1 cellular context compared by ENCODE assay signal in the genomic region with DNA sequence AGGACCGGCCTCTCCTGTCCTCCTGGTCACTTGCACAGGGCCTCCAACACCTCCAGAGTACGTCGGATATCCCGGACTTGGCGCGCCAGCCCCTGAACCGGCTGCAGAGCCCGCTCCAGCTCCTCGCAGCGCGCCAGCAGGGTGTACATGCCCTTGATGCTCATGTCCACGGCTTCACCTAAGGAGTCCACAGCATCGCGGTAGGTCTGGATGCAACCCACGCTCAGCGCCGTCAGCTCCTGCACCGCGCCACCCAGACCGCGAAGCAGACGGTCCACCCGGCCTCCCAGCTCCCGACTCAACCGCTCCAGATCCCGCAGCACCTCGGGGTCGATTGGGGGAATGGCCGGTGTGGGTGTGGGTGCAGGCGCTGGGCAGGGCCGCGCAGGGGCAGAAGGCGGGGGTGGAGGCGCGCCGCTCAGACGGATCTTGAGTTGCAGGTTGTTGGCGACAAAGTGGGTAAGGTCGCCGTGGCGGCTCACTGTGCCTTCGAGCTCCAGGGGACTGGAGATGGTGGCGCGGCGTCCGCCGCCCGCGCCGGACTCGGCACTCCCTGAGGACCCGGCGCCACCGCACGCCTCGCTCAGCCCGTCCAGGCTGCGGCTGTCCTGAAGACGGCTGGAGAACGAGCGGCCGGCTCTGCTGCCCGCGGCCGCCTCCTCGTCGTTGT.
A peak's percentile ranks its signal among the peaks of the same experiment; 100 is the strongest.
TF ChIP-seq lines count a peak whose summit lies in the region.

No MANE protein-coding gene starts in this region.

TF ChIP-seq in HepG2, 621 proteins besides CTCF, POLR2A, EP300 and RAD21 (continued from another document and continues in another):
- TF ChIP-seq, protein P1, sequence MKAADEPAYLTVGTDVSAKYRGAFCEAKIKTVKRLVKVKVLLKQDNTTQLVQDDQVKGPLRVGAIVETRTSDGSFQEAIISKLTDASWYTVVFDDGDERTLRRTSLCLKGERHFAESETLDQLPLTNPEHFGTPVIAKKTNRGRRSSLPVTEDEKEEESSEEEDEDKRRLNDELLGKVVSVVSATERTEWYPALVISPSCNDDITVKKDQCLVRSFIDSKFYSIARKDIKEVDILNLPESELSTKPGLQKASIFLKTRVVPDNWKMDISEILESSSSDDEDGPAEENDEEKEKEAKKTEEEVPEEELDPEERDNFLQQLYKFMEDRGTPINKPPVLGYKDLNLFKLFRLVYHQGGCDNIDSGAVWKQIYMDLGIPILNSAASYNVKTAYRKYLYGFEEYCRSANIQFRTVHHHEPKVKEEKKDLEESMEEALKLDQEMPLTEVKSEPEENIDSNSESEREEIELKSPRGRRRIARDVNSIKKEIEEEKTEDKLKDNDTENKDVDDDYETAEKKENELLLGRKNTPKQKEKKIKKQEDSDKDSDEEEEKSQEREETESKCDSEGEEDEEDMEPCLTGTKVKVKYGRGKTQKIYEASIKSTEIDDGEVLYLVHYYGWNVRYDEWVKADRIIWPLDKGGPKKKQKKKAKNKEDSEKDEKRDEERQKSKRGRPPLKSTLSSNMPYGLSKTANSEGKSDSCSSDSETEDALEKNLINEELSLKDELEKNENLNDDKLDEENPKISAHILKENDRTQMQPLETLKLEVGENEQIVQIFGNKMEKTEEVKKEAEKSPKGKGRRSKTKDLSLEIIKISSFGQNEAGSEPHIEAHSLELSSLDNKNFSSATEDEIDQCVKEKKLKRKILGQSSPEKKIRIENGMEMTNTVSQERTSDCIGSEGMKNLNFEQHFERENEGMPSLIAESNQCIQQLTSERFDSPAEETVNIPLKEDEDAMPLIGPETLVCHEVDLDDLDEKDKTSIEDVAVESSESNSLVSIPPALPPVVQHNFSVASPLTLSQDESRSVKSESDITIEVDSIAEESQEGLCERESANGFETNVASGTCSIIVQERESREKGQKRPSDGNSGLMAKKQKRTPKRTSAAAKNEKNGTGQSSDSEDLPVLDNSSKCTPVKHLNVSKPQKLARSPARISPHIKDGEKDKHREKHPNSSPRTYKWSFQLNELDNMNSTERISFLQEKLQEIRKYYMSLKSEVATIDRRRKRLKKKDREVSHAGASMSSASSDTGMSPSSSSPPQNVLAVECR (CRISPR knock-in tag; IDR thresholded peaks at IDR 0.05; ENCODE audit: borderline replicate concordance) = 0 out of 2 replicates have a peak, but pooled peaks have one; percentile 2
- TF ChIP-seq GFI1 (CRISPR knock-in tag; IDR thresholded peaks at IDR 0.05; ENCODE audit: borderline replicate concordance) (0 out of 2 replicates have a peak, but pooled peaks have one; percentile 11), TBX2 (CRISPR knock-in tag; IDR thresholded peaks at IDR 0.05; ENCODE audit: borderline replicate concordance) (0 out of 2 replicates have a peak, but pooled peaks have one; percentile 5), RFX3 (CRISPR knock-in tag; IDR thresholded peaks at IDR 0.05) (no peak), SNAPC4 (CRISPR knock-in tag; IDR thresholded peaks at IDR 0.05) (no peak), NFE2L2 (IDR thresholded peaks at IDR 0.05; ENCODE audit: low read length) (no peak), KMT2A (CRISPR knock-in tag; IDR thresholded peaks at IDR 0.05) (peak; percentile 3; the same call in 1 of the 2 replicates), RBFOX2 (IDR thresholded peaks at IDR 0.05; ENCODE audit: low read depth, low read length) (0 out of 2 replicates have a peak, but pooled peaks have one; percentile 1), ZNF737 (CRISPR knock-in tag; IDR thresholded peaks at IDR 0.05; ENCODE audit: borderline replicate concordance) (no peak), ZBTB20 (CRISPR knock-in tag; IDR thresholded peaks at IDR 0.05; ENCODE audit: borderline replicate concordance, low read depth) (0 out of 2 replicates have a peak, but pooled peaks have one; percentile 2), KDM4B (CRISPR knock-in tag; IDR thresholded peaks at IDR 0.05) (no peak), NR2F6 (IDR thresholded peaks at IDR 0.05) (no peak), NR2F6 (CRISPR knock-in tag; IDR thresholded peaks at IDR 0.05) (no peak), ZNF530 (CRISPR knock-in tag; IDR thresholded peaks at IDR 0.05; ENCODE audit: low read depth) (0 out of 2 replicates have a peak, but pooled peaks have one; percentile 38), ZNF615 (CRISPR knock-in tag; IDR thresholded peaks at IDR 0.05; ENCODE audit: borderline replicate concordance) (no peak), ZNF33B (CRISPR knock-in tag; IDR thresholded peaks at IDR 0.05) (no peak), ZBTB46 (CRISPR knock-in tag; IDR thresholded peaks at IDR 0.05; ENCODE audit: borderline replicate concordance) (0 out of 2 replicates have a peak, but pooled peaks have one; percentile 50), ADNP (CRISPR knock-in tag; IDR thresholded peaks at IDR 0.05) (0 out of 2 replicates have a peak, but pooled peaks have one; percentile 6), NR2F1 (CRISPR knock-in tag; IDR thresholded peaks at IDR 0.05) (no peak), ZNF841 (CRISPR knock-in tag; IDR thresholded peaks at IDR 0.05; ENCODE audit: borderline replicate concordance) (no peak), ZNF766 (CRISPR knock-in tag; IDR thresholded peaks at IDR 0.05; ENCODE audit: borderline replicate concordance) (no peak), E2F5 (CRISPR knock-in tag; conservative IDR thresholded peaks at IDR 0.05) (no peak), PRDM10 (CRISPR knock-in tag; IDR thresholded peaks at IDR 0.05; ENCODE audit: low read depth) (no peak), ZNF570 (CRISPR knock-in tag; IDR thresholded peaks at IDR 0.05; ENCODE audit: borderline replicate concordance) (no peak), HOXA3 (CRISPR knock-in tag; IDR thresholded peaks at IDR 0.05) (peak; percentile 15; the same call in 1 of the 2 replicates), SKI (IDR thresholded peaks at IDR 0.05; ENCODE audit: partially characterized antibody) (no peak), CENPX (CRISPR knock-in tag; IDR thresholded peaks at IDR 0.05) (no peak), ZFY (CRISPR knock-in tag; IDR thresholded peaks at IDR 0.05) (peak; percentile 45; the same call in 1 of the 2 replicates), DZIP1 (CRISPR knock-in tag; IDR thresholded peaks at IDR 0.05) (no peak), ZFP82 (CRISPR knock-in tag; IDR thresholded peaks at IDR 0.05; ENCODE audit: borderline replicate concordance) (peak; percentile 22; the same call in 1 of the 2 replicates), SMARCE1 (IDR thresholded peaks at IDR 0.05; ENCODE audit: borderline replicate concordance) (no peak), ZNF20 (CRISPR knock-in tag; IDR thresholded peaks at IDR 0.05) (no peak), AKAP8 (CRISPR knock-in tag; IDR thresholded peaks at IDR 0.05) (no peak), MAFK (conservative IDR thresholded peaks at IDR 0.05 in 1 of 2, IDR thresholded peaks at IDR 0.05 in 1 of 2; ENCODE audit: low read length in 2 of 2) (no peak), BRD4 (CRISPR knock-in tag; IDR thresholded peaks at IDR 0.05) (no peak), ZNF160 (CRISPR knock-in tag; IDR thresholded peaks at IDR 0.05) (no peak)
- TF ChIP-seq, protein P2, sequence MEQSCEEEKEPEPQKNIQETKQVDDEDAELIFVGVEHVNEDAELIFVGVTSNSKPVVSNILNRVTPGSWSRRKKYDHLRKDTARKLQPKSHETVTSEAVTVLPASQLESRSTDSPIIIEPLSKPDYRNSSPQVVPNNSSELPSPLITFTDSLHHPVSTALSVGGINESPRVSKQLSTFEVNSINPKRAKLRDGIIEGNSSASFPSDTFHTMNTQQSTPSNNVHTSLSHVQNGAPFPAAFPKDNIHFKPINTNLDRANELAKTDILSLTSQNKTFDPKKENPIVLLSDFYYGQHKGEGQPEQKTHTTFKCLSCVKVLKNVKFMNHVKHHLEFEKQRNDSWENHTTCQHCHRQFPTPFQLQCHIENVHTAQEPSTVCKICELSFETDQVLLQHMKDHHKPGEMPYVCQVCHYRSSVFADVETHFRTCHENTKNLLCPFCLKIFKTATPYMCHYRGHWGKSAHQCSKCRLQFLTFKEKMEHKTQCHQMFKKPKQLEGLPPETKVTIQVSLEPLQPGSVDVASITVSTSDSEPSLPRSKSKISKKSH (CRISPR knock-in tag; IDR thresholded peaks at IDR 0.05; ENCODE audit: borderline replicate concordance) = no peak
